In the genomic region with DNA sequence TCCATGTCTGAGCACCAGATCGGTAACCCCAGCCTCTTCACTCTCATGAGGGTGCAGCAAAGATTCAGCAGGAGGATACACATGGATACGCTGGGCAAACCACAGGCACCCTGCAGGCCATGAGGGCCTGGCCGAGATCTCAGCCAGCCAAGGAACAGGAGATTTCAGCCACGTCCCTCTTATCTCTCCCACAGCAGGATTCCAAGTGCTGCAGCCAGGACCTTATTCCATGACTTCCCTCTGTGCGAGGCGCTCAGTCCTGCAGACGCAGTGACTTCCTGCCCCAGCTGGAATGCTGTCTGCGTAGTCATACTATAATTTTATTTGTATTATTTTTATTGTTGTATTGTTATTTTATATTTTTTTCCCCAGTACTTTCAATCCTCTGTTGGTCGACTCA, we compare ENCODE assay signal across 19 cellular contexts.
DNase-seq lines count a peak whose midpoint lies in the region; ATAC-seq, FAIRE-seq and TF ChIP-seq lines count a peak whose summit lies in the region.
"Had no signal": no experiment of that assay in that cellular context is flagged by ENCODE, and none has a peak within 500 bp of the region (broad histone marks: within the 10 kb centered on the region; RNA-seq: fewer than 3 reads in every experiment).

No MANE protein-coding gene starts in this region.

- H3K27me3 Mint-ChIP-seq in Caco-2 (ENCODE audit: insufficient read depth, unreplicated experiment) = no peaks in the 10 kb centered on the region
- peaks cover 15% of the 10 kb centered on the region for H3K27me3 Mint-ChIP-seq in CD8-positive, alpha-beta T cell (ENCODE audit: low read depth)

- H3K4me2 ChIP-seq in neuronal stem cell (ENCODE audit: insufficient read depth, low read length, poor library complexity, severe bottlenecking) = no peak overlapping the region

- no peak for TF ChIP-seq CTCF in Caco-2 (IDR thresholded peaks at IDR 0.05; ENCODE audit: insufficient read depth in 1 of 2, low read depth in 1 of 2, low read length in 1 of 2, severe bottlenecking in 1 of 2, unreplicated experiment in 1 of 2)
- no peak for TF ChIP-seq CTCF in HEK293 (tag by site-specific recombination; IDR thresholded peaks at IDR 0.05)
- TF ChIP-seq CTCF in kidney (IDR thresholded peaks at IDR 0.05; ENCODE audit: borderline replicate concordance, extremely low read depth, insufficient read depth) = no peak
- TF ChIP-seq CTCF in CD8-positive, alpha-beta T cell (IDR thresholded peaks at IDR 0.05) = no peak

- POLR2A ChIA-PET in Caco-2 (lab: Charles Lee) = no interaction called here
- POLR2A ChIA-PET in HEK293 (lab: Yijun Ruan, JAX) = no interaction called here
- POLR2A ChIA-PET in CD8-positive, alpha-beta T cell (lab: Charles Lee) = no interaction called here

- H3K9me3 ChIP-seq in Caco-2 = peaks cover 5% of the 10 kb centered on the region; the same call in 1 of the 2 replicates
- H3K9me3 ChIP-seq in HEK293 (ENCODE audit: control insufficient read depth, insufficient read depth, low read depth, low read length) = no peaks in the 10 kb centered on the region; the same call in 1 of the 2 replicates
- H3K9me3 ChIP-seq in kidney (ENCODE audit: control insufficient read depth in 1 of 2, low read length in 2 of 2) = no peaks in the 10 kb centered on the region
- peaks cover 6 to 10% of the 10 kb centered on the region in 2 donors for H3K9me3 ChIP-seq in neuronal stem cell (replicated peaks in 1 of 2; ENCODE audit: control insufficient read depth in 2 of 2, insufficient read depth in 1 of 2, low read depth in 1 of 2, low read length in 2 of 2)
- H3K9me3 ChIP-seq in CD8-positive, alpha-beta T cell (ENCODE audit: low read length) = no peaks in the 10 kb centered on the region

- no peak overlapping the region for H4K91ac ChIP-seq in neuronal stem cell (ENCODE audit: low read depth, low read length, poor library complexity)

- no peak for FAIRE-seq in kidney (lab: Jason Lieb, UNC)
- FAIRE-seq: D721Med, GM12878, GM18507, H1 had no signal

- H2AK5ac ChIP-seq in neuronal stem cell (ENCODE audit: low read depth, low read length) = no peak overlapping the region

- DNase-seq in Caco-2 (no peak), kidney (peak; percentile 41), neuronal stem cell (ENCODE audit: low spot score) (no peak)
- no peak for DNase-seq in CD8-positive, alpha-beta T cell
- no peak for DNase-seq in stimulated activated naive CD4-positive, alpha-beta T cell treated with Interleukin-2 at 50 U/mL for 16 hours (lab: John Stamatoyannopoulos, UW)
- DNase-seq: C1 segment of cervical spinal cord; CD4-positive, alpha-beta memory T cell; DMS 273 treated with DMSO at 0.1 percent for 48 hours; DMS79; EL; GDM1; H7; HCEC 1CT had no signal

- CTCF ChIA-PET in Caco-2 (lab: Charles Lee) = no interaction called here
- CTCF ChIA-PET in HEK293 (lab: Yijun Ruan, JAX) = no interaction called here
- CTCF ChIA-PET in CD8-positive, alpha-beta T cell (lab: Charles Lee) = no interaction called here

- H3K9ac ChIP-seq in kidney (ENCODE audit: low read length in 2 of 2) = no peak overlapping the region
- H3K9ac ChIP-seq in neuronal stem cell (ENCODE audit: low read depth, low read length, poor library complexity) = no peak overlapping the region

- H3K23ac ChIP-seq in neuronal stem cell (ENCODE audit: low read depth, low read length, poor library complexity) = peak overlapping the region; percentile 39

- no peak for ATAC-seq in HG02759 (IDR thresholded peaks at IDR 0.05; ENCODE audit: unreplicated experiment)
- ATAC-seq in CD8-positive, alpha-beta T cell = no peak
- ATAC-seq: GM12878 had no signal

- H4K8ac ChIP-seq in neuronal stem cell (ENCODE audit: low read depth, low read length) = no peak overlapping the region

- H3K36me3 ChIP-seq in Caco-2 (ENCODE audit: control insufficient read depth, insufficient read depth, low read length) = no peaks in the 10 kb centered on the region
- no peaks in the 10 kb centered on the region for H3K36me3 ChIP-seq in HEK293 (ENCODE audit: control insufficient read depth in 2 of 2, insufficient read depth in 1 of 2, low read length in 2 of 2)
- no peaks in the 10 kb centered on the region for H3K36me3 ChIP-seq in kidney (ENCODE audit: control insufficient read depth in 1 of 2, insufficient read depth in 2 of 2, low read length in 2 of 2)
- H3K36me3 ChIP-seq in neuronal stem cell (replicated peaks in 1 of 2; ENCODE audit: control insufficient read depth in 2 of 2, insufficient read depth in 2 of 2, low read length in 2 of 2) = no peaks in the 10 kb centered on the region
- H3K36me3 ChIP-seq in CD8-positive, alpha-beta T cell (ENCODE audit: insufficient read depth, low read length) = no peaks in the 10 kb centered on the region

- H3K27ac Mint-ChIP-seq in Caco-2 (ENCODE audit: unreplicated experiment) = peak overlapping the region; percentile 50
- no peak overlapping the region for H3K27ac Mint-ChIP-seq in CD8-positive, alpha-beta T cell
- H3K27ac Mint-ChIP-seq: CD4-positive, alpha-beta memory T cell had no signal

- no peak overlapping the region for H2BK5ac ChIP-seq in neuronal stem cell (ENCODE audit: low read length)

- peaks cover 5% of the 10 kb centered on the region for H3K79me1 ChIP-seq in neuronal stem cell (ENCODE audit: low read depth, low read length)

- H3K4me3 ChIP-seq in Caco-2 (ENCODE audit: low read depth, low read length) = no peak overlapping the region
- H3K4me3 ChIP-seq in HEK293 (ENCODE audit: low read depth, low read length) = no peak overlapping the region
- no peak overlapping the region for H3K4me3 ChIP-seq in kidney (ENCODE audit: low read length in 2 of 2)
- peak overlapping the region in 1 of 2 donors; percentile 19 for H3K4me3 ChIP-seq in neuronal stem cell (ENCODE audit: low read length in 2 of 2)
- no peak overlapping the region for H3K4me3 ChIP-seq in CD8-positive, alpha-beta T cell (ENCODE audit: low read depth, low read length)
- H3K4me3 ChIP-seq: GM12878 had no signal

- no CpG with 5 or more reads among the region's 9 CpGs for WGBS in neuronal stem cell (ENCODE audit: extremely low coverage in 2 of 2, insufficient read length in 2 of 2, insufficient replicate concordance in 1 of 2), 2 donors

- H3K18ac ChIP-seq in neuronal stem cell (ENCODE audit: low read length) = no peak overlapping the region

- H3K4me1 Mint-ChIP-seq in Caco-2 (ENCODE audit: low read depth, unreplicated experiment) = peaks cover 8% of the 10 kb centered on the region
- no peaks in the 10 kb centered on the region for H3K4me1 Mint-ChIP-seq in CD8-positive, alpha-beta T cell (ENCODE audit: low read depth)

- H3K27ac ChIP-seq in HEK293 (ENCODE audit: extremely low read depth, low read depth, low read length) = no peak overlapping the region
- H3K27ac ChIP-seq in kidney (ENCODE audit: low read depth in 2 of 2, low read length in 2 of 2) = no peak overlapping the region
- H3K27ac ChIP-seq in neuronal stem cell (replicated peaks; ENCODE audit: low read length) = no peak overlapping the region
- H3K27ac ChIP-seq in CD8-positive, alpha-beta T cell (ENCODE audit: low read depth, low read length) = no peak overlapping the region

- H3K14ac ChIP-seq in neuronal stem cell (ENCODE audit: low read length) = peak overlapping the region; percentile 40

- H2BK12ac ChIP-seq in neuronal stem cell (ENCODE audit: low read length) = no peak overlapping the region

- H3K9me3 Mint-ChIP-seq in Caco-2 (ENCODE audit: unreplicated experiment) = peaks cover 23% of the 10 kb centered on the region
- H3K9me3 Mint-ChIP-seq in CD8-positive, alpha-beta T cell = no peaks in the 10 kb centered on the region

- no TSS peak for BruUV-seq in Caco-2 (replicated peaks; lab: Mats Ljungman, UMichigan)

- intact Hi-C loops in Caco-2 (cut with micrococcal nuclease; ENCODE audit: unreplicated experiment) = loop anchor here (10.0 kb wide), 1 partner anchor 64 kb away; the partner anchor contains the start of gene PTPRN2
- intact Hi-C loops in kidney (cut with DNase I) = no loop called here
- intact Hi-C loops in CD8-positive, alpha-beta T cell (cut with DNase I, micrococcal nuclease) = no loop called here

- no peak overlapping the region for H3K4me3 Mint-ChIP-seq in Caco-2 (ENCODE audit: unreplicated experiment)
- H3K4me3 Mint-ChIP-seq in CD8-positive, alpha-beta T cell = no peak overlapping the region
- H3K4me3 Mint-ChIP-seq: CD4-positive, alpha-beta memory T cell had no signal

- H2BK15ac ChIP-seq in neuronal stem cell (ENCODE audit: low read length) = no peak overlapping the region

- H3K27me3 ChIP-seq in Caco-2 (replicated peaks; ENCODE audit: control insufficient read depth, insufficient read depth, low read length) = no peaks in the 10 kb centered on the region
- H3K27me3 ChIP-seq in neuronal stem cell (ENCODE audit: control insufficient read depth in 3 of 3, insufficient read depth in 3 of 3, low read depth in 1 of 3, low read length in 3 of 3) = no peaks in the 10 kb centered on the region
- no peaks in the 10 kb centered on the region for H3K27me3 ChIP-seq in CD8-positive, alpha-beta T cell (ENCODE audit: insufficient read depth, low read length)

- H3K36me3 Mint-ChIP-seq in Caco-2 (ENCODE audit: insufficient read depth, unreplicated experiment) = peaks cover 13% of the 10 kb centered on the region
- H3K36me3 Mint-ChIP-seq in CD8-positive, alpha-beta T cell = no peaks in the 10 kb centered on the region
- H3K36me3 Mint-ChIP-seq: CD4-positive, alpha-beta memory T cell had no signal

- peak overlapping the region; percentile 54 for H3K4ac ChIP-seq in neuronal stem cell (ENCODE audit: low read length)

- no peaks in the 10 kb centered on the region for H3K4me1 ChIP-seq in Caco-2
- no peaks in the 10 kb centered on the region for H3K4me1 ChIP-seq in HEK293 (ENCODE audit: control insufficient read depth, insufficient read depth, low read length)
- no peaks in the 10 kb centered on the region for H3K4me1 ChIP-seq in kidney (ENCODE audit: control insufficient read depth in 1 of 2, insufficient read depth in 1 of 2, low read depth in 1 of 2, low read length in 2 of 2)
- no peaks in the 10 kb centered on the region for H3K4me1 ChIP-seq in neuronal stem cell (ENCODE audit: control insufficient read depth in 2 of 2, insufficient read depth in 1 of 2, low read depth in 1 of 2, low read length in 2 of 2)
- no peaks in the 10 kb centered on the region for H3K4me1 ChIP-seq in CD8-positive, alpha-beta T cell (ENCODE audit: insufficient read depth, low read length)

- no peak overlapping the region for H2BK120ac ChIP-seq in neuronal stem cell (ENCODE audit: low read depth, low read length)

- no peak overlapping the region for H2AFZ ChIP-seq in neuronal stem cell (ENCODE audit: low read length)

TF ChIP-seq in HEK293, 187 proteins besides CTCF, POLR2A, EP300 and RAD21:
- TF ChIP-seq MYNN (tag by site-specific recombination; IDR thresholded peaks at IDR 0.05; ENCODE audit: borderline replicate concordance) (no peak), ZNF830 (tag by site-specific recombination; IDR thresholded peaks at IDR 0.05; ENCODE audit: low read depth) (no peak), ZIC2 (tag by site-specific recombination; IDR thresholded peaks at IDR 0.05) (peak; percentile 80), ZBTB21 (tag by site-specific recombination; IDR thresholded peaks at IDR 0.05) (no peak)
